ENCODE assay signal across 13 cellular contexts in the genomic region with DNA sequence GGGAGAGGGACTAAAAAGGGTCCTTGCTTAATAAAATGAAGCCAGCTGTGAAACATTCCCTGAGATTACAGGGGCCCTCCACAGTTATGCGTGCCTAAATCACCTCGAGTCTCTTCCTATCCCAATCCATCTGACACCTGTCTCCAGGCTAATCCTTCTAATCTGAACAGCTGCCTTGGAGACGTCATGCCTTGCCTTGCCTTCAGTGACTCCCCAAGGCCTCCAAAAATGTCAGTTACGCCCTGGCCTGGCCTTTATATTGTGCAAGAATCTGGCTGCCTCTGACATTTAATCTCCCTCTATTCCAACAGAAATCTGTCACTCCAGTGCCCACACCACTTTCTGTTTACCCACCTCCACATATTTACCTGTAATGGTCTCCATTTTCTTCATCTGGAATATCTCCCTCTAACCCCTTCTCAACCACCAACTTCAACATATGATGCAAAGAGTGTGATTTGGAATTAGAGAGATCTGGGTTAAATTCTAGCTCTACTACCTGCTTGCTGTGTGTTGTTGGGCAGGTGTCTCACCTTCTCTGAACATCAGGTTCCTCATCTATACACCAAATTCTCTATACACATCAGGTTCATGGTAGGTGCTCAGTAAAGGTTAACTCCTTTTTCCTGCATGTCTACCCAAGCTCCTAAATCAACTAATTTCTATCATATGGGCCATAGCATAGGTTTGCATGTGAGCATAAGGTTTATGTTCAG. TPM values are rescaled to one million over a fixed set of nuclear protein-coding genes. Genes with fewer than 3 reads are reported as not detected.
DNase-seq lines count a peak whose midpoint lies in the region; ATAC-seq and TF ChIP-seq lines count a peak whose summit lies in the region.
"Had no signal": no experiment of that assay in that cellular context is flagged by ENCODE, and none has a peak within 500 bp of the region (broad histone marks: within the 10 kb centered on the region; RNA-seq: fewer than 3 reads in every experiment).

No MANE protein-coding gene starts in this region.

- no peak for TF ChIP-seq POLR2A in gastrocnemius medialis (IDR thresholded peaks at IDR 0.05)

- H3K4me1 ChIP-seq in SJCRH30 = peaks cover 60% of the 10 kb centered on the region
- peaks cover 23 to 29% of the 10 kb centered on the region in 2 donors for H3K4me1 ChIP-seq in gastrocnemius medialis

- intact Hi-C loops in gastrocnemius medialis (cut with DNase I; ENCODE audit: low total_unique reads) = loop anchor here (5.0 kb wide), 2 partner anchors 129 to 244 kb away; partner anchors contain the start of gene ZNF366

- H3K27ac ChIP-seq in SJCRH30 = peak overlapping the region; percentile 99
- H3K27ac ChIP-seq in gastrocnemius medialis = peak overlapping the region; percentile 62 to 81 (median 76)
- H3K27ac ChIP-seq: VCaP had no signal

- H3K9me3 ChIP-seq in SJCRH30 (replicated peaks) = no peaks in the 10 kb centered on the region
- no peaks in the 10 kb centered on the region for H3K9me3 ChIP-seq in gastrocnemius medialis

- H3K27me3 ChIP-seq in SJCRH30 (no peaks in the 10 kb centered on the region), gastrocnemius medialis (no peaks in the 10 kb centered on the region)
- H3K27me3 ChIP-seq: MG63 had no signal

- H3K4me3 ChIP-seq in SJCRH30 (no peak overlapping the region), gastrocnemius medialis (no peak overlapping the region)
- H3K4me3 ChIP-seq: MG63 had no signal

- DNase-seq in EL = peak; percentile 8
- DNase-seq in SJCRH30 = peak; percentile 96 to 99
- DNase-seq in fibroblast of gingiva (ENCODE audit: low read depth) = peak; percentile 85
- DNase-seq in gastrocnemius medialis = peak; percentile 62 to 85
- no peak for DNase-seq in activated CD8-positive, alpha-beta memory T cell treated with anti-CD3 and anti-CD28 coated beads, Interleukin-2, amount 50 U/mL, for 4 hours
- DNase-seq in activated CD4-positive, alpha-beta T cell treated with anti-CD3 and anti-CD28 coated beads, Interleukin-2, amount 50 U/mL, for 1 hour = no peak
- DNase-seq in NCI-H1105 treated with DMSO at 0.1 percent for 48 hours (lab: John Stamatoyannopoulos, UW) = no peak
- DNase-seq: anterior cingulate cortex; CD8-positive, alpha-beta T cell; SIG-M5 had no signal

- ATAC-seq in gastrocnemius medialis = peak; percentile 82 to 84
- ATAC-seq in HG02852 (IDR thresholded peaks at IDR 0.05; ENCODE audit: unreplicated experiment) = no peak
- ATAC-seq: CD8-positive, alpha-beta T cell had no signal

- in situ Hi-C loops in gastrocnemius medialis (cut with MboI; ENCODE audit: low sequenced_read_pairs in 4 of 4) = loop anchor here in 1 of 4 donors (10.0 kb wide), 1 partner anchor 437 kb away; the partner anchor contains the start of gene TNPO1

- H3K36me3 ChIP-seq in SJCRH30 (no peaks in the 10 kb centered on the region), gastrocnemius medialis (no peaks in the 10 kb centered on the region)
- H3K36me3 ChIP-seq: MG63 had no signal

- no peak for TF ChIP-seq CTCF in gastrocnemius medialis (IDR thresholded peaks at IDR 0.05 in 4 of 5, conservative IDR thresholded peaks at IDR 0.05 in 1 of 5)

RNA-seq across cellular contexts. Expression of gene PTCD2, which starts 57.9 kb away (rescaled TPM):
- total RNA-seq in SJCRH30 (2014; rRNA removed; shearing (Covaris generic)) = 12.7 and 13.4 TPM in 2 replicates
- total RNA-seq in gastrocnemius medialis = 10 to 100 TPM in 1 of 4 donors, 1 to 10 TPM in 3; 6.7 to 13.2 (median 9.5) TPM

RNA-seq across cellular contexts. Expression of gene MRPS27, which starts 58.0 kb away (rescaled TPM):
- 98.5 and 105 TPM in 2 replicates for total RNA-seq in SJCRH30 (2014; rRNA removed; shearing (Covaris generic))
- total RNA-seq in gastrocnemius medialis = 10 to 100 TPM; 33.2 to 74.9 (median 62.3) TPM

Comparison
In these comparisons a context has a peak if more than half of its experiments do, and no peak if none do; other contexts are left out.
1. DNase-seq: peak in EL (single experiment), SJCRH30 (2 of 2), fibroblast of gingiva (single experiment) and gastrocnemius medialis (2 of 2); none in activated CD8-positive, alpha-beta memory T cell treated with anti-CD3 and anti-CD28 coated beads, Interleukin-2, amount 50 U/mL, for 4 hours (single experiment), activated CD4-positive, alpha-beta T cell treated with anti-CD3 and anti-CD28 coated beads, Interleukin-2, amount 50 U/mL, for 1 hour (single experiment) and NCI-H1105 treated with DMSO at 0.1 percent for 48 hours (single experiment).